Comparison of ENCODE assay signal across 16 cellular contexts in the genomic region with DNA sequence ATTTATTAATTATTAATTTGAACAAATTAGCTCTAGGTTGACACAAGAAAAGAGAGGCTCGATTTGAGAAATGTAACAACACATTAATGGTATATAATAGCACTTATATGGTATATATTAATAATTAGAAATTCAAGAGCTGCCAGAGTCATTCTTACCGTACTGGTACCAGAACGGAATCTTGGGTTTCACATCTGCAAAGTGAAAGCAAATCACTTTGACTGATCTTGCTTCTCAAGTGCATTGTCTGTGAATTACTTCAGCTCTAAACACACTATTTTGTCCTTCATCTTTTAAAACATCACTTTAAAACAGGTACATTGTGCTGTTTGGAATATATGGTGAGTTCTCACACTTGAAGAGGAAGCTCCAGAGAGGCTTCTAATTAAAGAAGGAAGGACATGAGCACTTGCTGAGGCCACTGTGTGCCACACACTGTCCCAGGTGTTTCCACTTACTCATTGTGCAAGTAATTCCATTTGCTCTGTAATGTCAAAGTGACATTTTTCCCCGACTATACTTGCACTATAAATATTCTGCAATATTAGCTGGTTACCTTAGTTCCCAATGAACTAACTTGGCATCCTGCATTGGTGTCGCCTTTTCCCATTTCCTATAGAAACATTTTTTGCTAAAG.
"Had no signal": no experiment of that assay in that cellular context is flagged by ENCODE, and none has a peak within 500 bp of the region (broad histone marks: within the 10 kb centered on the region; RNA-seq: fewer than 3 reads in every experiment).

No MANE protein-coding gene starts in this region.

- H3K27me3 ChIP-seq: dorsolateral prefrontal cortex, heart right ventricle, right atrium auricular region, sigmoid colon had no signal

- H3K27ac ChIP-seq: coronary artery, dorsolateral prefrontal cortex, heart right ventricle, right atrium auricular region, sigmoid colon, skin epidermis had no signal

- ATAC-seq: esophagus mucosa; heart right ventricle; left lobe of liver; natural killer cell; stimulated activated naive B cell treated with anti-CD40 and anti-IgM and Interleukin-4, amounts not matched to agents 10 μg/mL and 1 μg/mL and 100 μg/mL, for 72 hours had no signal

- H3K4me3 ChIP-seq: coronary artery, dorsolateral prefrontal cortex, heart right ventricle, right atrium auricular region, sigmoid colon, skin epidermis had no signal

- DNase-seq: dorsolateral prefrontal cortex; effector memory CD4-positive, alpha-beta T cell; heart right ventricle; hypothalamus; islet precursor cell; natural killer cell; posterior cingulate gyrus; sigmoid colon; stimulated activated CD4-positive, alpha-beta T cell treated with anti-CD3 and anti-CD28 coated beads, Interleukin-2, amount 100 ng/mL, for 24 hours; stimulated activated CD4-positive, alpha-beta T cell treated with anti-CD3 and anti-CD28 coated beads, Interleukin-4, amount 100 ng/mL, for 4 hours; stimulated activated naive B cell treated with anti-CD40 and anti-IgM and Interleukin-4, amounts not matched to agents 10 μg/mL and 1 μg/mL and 100 μg/mL, for 72 hours had no signal

- H3K4me1 ChIP-seq: heart right ventricle, right atrium auricular region had no signal

- H3K9me3 ChIP-seq: heart right ventricle, right atrium auricular region, sigmoid colon had no signal

- H3K36me3 ChIP-seq: heart right ventricle, right atrium auricular region, sigmoid colon had no signal
